ENCODE assay signal across 17 cellular contexts in the genomic region with DNA sequence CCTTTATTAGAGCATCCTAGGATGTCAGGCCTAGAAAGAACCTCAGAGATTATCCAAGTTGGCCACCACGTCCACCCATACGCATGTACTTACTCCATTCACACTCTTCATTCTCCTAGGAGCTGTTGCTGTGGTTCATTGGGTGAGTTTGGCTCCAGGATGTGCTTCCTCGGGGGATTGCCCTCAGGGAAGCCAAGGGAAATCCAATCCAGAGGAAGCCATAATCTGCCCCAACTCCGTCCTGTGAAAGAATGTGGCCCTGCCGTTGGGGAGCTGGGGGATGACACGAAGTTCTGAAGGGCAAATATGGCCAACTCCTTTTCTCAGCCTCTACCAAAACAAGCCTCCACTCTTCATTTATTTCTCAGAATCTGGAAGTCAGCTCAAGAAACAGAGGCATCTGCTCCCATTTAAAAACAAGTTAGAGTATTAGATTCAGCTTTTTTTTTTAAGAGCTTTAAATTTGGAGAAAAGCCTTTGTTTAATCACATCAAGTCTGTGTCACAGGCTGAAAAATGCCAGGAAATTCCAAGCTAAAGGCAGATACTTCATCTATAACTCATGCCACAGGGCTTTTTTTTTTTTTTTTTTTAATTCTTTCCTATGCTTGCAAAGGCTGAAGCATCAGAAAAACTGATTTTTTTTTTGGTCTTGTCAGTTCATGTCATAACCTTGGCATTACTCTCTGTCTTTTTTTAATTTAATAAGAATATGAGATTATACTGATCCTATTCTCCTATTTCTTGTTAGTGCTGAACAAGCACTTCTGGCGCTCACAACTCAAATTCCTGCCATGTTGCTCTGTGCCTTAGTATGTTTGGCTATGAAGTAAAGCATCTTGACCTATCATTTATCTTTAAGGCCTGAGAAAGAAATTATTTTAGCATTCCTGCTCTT.
DNase-seq lines count a peak whose midpoint lies in the region; ATAC-seq and TF ChIP-seq lines count a peak whose summit lies in the region.
"Had no signal": no experiment of that assay in that cellular context is flagged by ENCODE, and none has a peak within 500 bp of the region (broad histone marks: within the 10 kb centered on the region; RNA-seq: fewer than 3 reads in every experiment).

No MANE protein-coding gene starts in this region.

- peak overlapping the region; percentile 66 for H3K18ac ChIP-seq in IMR-90 (ENCODE audit: low read depth, low read length)
- H3K18ac ChIP-seq in mesenchymal stem cell (ENCODE audit: low read depth in 1 of 2, low read length in 2 of 2), result peak overlapping the region; percentile 9 to 31

- no peaks in the 10 kb centered on the region for H4K20me1 ChIP-seq in IMR-90 (ENCODE audit: insufficient read depth, low read length)

- intact Hi-C loops in A673 (cut with micrococcal nuclease; ENCODE audit: unreplicated experiment) (no loop called here), IMR-90 (cut with micrococcal nuclease) (loop anchor here (5.0 kb wide), 1 partner anchor 194 kb away; no protein-coding TSS in a partner anchor)

- peaks cover 2% of the 10 kb centered on the region for H3K36me3 Mint-ChIP-seq in chondrocyte (ENCODE audit: low read depth)
- H3K36me3 Mint-ChIP-seq: type B pancreatic cell had no signal

- BruUV-seq in A673 (replicated peaks; lab: Mats Ljungman, UMichigan) (no TSS peak), IMR-90 (replicated peaks; lab: Mats Ljungman, UMichigan) (no TSS peak)

- peak; percentile 38 for DNase-seq in A673 (ENCODE audit: low spot score)
- DNase-seq in IMR-90, result peak; percentile 84
- DNase-seq in chondrocyte (ENCODE audit: low spot score), result no peak
- DNase-seq in mesenchymal stem cell, result peak; percentile 55
- DNase-seq in HUDEP-2 (lab: John Stamatoyannopoulos, UW; ENCODE audit: unreplicated experiment in 76 of 76), result no peak
- DNase-seq in effector CD4-positive, alpha-beta T cell, result no peak
- no peak for DNase-seq in Ammon's horn (ENCODE audit: low spot score)
- DNase-seq: activated CD8-positive, alpha-beta T cell treated with anti-CD3 and anti-CD28 coated beads, Interleukin-2, amount 10 ng/mL, durations not matched to agents 7 days and 5 days; activated naive CD4-positive, alpha-beta T cell treated with Interleukin-2 at 50 U/mL for 16 hours; BE2C; DND-41; NCI-H1105; NCI-H510A; spleen had no signal

- H3K4me1 Mint-ChIP-seq in chondrocyte (ENCODE audit: low read depth), result peaks cover 56% of the 10 kb centered on the region

- H3K36me3 ChIP-seq in A673 (ENCODE audit: insufficient read depth, low read length, poor library complexity, severe bottlenecking) (no peaks in the 10 kb centered on the region), IMR-90 (ENCODE audit: control insufficient read depth, insufficient read depth, low read length) (no peaks in the 10 kb centered on the region), mesenchymal stem cell (ENCODE audit: control insufficient read depth in 1 of 2, insufficient read depth in 2 of 2, low read depth in 1 of 2, low read length in 2 of 2) (no peaks in the 10 kb centered on the region)
- H3K36me3 ChIP-seq: BE2C, spleen had no signal

- H2BK12ac ChIP-seq in mesenchymal stem cell (ENCODE audit: low read length in 2 of 2), result peak overlapping the region; percentile 73 to 98

- H3K9me3 ChIP-seq in A673 (ENCODE audit: low read depth, low read length, poor library complexity, severe bottlenecking) (no peaks in the 10 kb centered on the region), IMR-90 (ENCODE audit: control insufficient read depth, insufficient read depth, low read length) (no peaks in the 10 kb centered on the region), mesenchymal stem cell (ENCODE audit: control insufficient read depth, low read length) (no peaks in the 10 kb centered on the region)
- H3K9me3 ChIP-seq: BE2C, spleen had no signal

- H3K9ac ChIP-seq in IMR-90 (ENCODE audit: low read depth, low read length), result peak overlapping the region; percentile 48; the same call in 1 of the 2 replicates
- peak overlapping the region; percentile 68 for H3K9ac ChIP-seq in mesenchymal stem cell (ENCODE audit: low read length)

- H2AK5ac ChIP-seq in IMR-90 (ENCODE audit: low read depth, low read length) (peak overlapping the region; percentile 87), mesenchymal stem cell (ENCODE audit: low read length, severe bottlenecking) (no peak overlapping the region)

- H4K5ac ChIP-seq in IMR-90 (ENCODE audit: low read depth, low read length), result peak overlapping the region; percentile 98

- no peak overlapping the region for H3K4me3 ChIP-seq in A673 (ENCODE audit: low read depth, low read length, poor library complexity, severe bottlenecking)
- H3K4me3 ChIP-seq in IMR-90 (ENCODE audit: insufficient read depth, low read depth, low read length), result no peak overlapping the region
- peak overlapping the region in 1 of 2 experiments; percentile 10 for H3K4me3 ChIP-seq in mesenchymal stem cell (ENCODE audit: insufficient read depth in 1 of 2, low read depth in 1 of 2, low read length in 2 of 2)
- H3K4me3 ChIP-seq: spleen had no signal

- H3K27ac ChIP-seq in A673 (ENCODE audit: low read depth, low read length, poor library complexity, severe bottlenecking) (no peak overlapping the region), IMR-90 (ENCODE audit: insufficient read depth, low read length) (peak overlapping the region; percentile 91), mesenchymal stem cell (ENCODE audit: low read length, poor library complexity, severe bottlenecking) (no peak overlapping the region)
- H3K27ac ChIP-seq: spleen had no signal

- H3K79me1 ChIP-seq in IMR-90 (ENCODE audit: low read depth in 1 of 2, low read length in 2 of 2), result no peaks in the 10 kb centered on the region; a peak in 1 of 4 replicates
- no peaks in the 10 kb centered on the region for H3K79me1 ChIP-seq in mesenchymal stem cell (replicated peaks; ENCODE audit: low read length, poor library complexity, severe bottlenecking)

- H3K23ac ChIP-seq in IMR-90 (ENCODE audit: low read depth, low read length), result peak overlapping the region; percentile 75
- H3K23ac ChIP-seq in mesenchymal stem cell (ENCODE audit: low read length in 2 of 2), result no peak overlapping the region

- in situ Hi-C loops in IMR-90 (cut with MboI; ENCODE audit: low sequenced_read_pairs), result no loop called here

- peak overlapping the region; percentile 84 to 96 for H4K8ac ChIP-seq in IMR-90 (ENCODE audit: low read depth in 2 of 2, low read length in 2 of 2)
- H4K8ac ChIP-seq in mesenchymal stem cell (ENCODE audit: low read length), result peak overlapping the region; percentile 83

- peak overlapping the region; percentile 88 for H2AK9ac ChIP-seq in IMR-90 (replicated peaks; ENCODE audit: low read depth, low read length, poor library complexity)

- H3K4me1 ChIP-seq in A673 (ENCODE audit: insufficient read depth, low read length, poor library complexity, severe bottlenecking) (peaks cover 11% of the 10 kb centered on the region), IMR-90 (ENCODE audit: control insufficient read depth, insufficient read depth, low read length) (peaks cover 11% of the 10 kb centered on the region), mesenchymal stem cell (ENCODE audit: control insufficient read depth, insufficient read depth, low read depth, low read length) (no peaks in the 10 kb centered on the region)
- H3K4me1 ChIP-seq: spleen had no signal

- H2BK5ac ChIP-seq in IMR-90 (ENCODE audit: low read depth, low read length, poor library complexity, severe bottlenecking) (peak overlapping the region; percentile 83), mesenchymal stem cell (ENCODE audit: low read depth, low read length, poor library complexity, severe bottlenecking) (no peak overlapping the region)

- TF ChIP-seq CTCF in A673 (conservative IDR thresholded peaks at IDR 0.05; ENCODE audit: low read depth, low read length), result no peak
- TF ChIP-seq CTCF in IMR-90 (conservative IDR thresholded peaks at IDR 0.05; ENCODE audit: low read depth, low read length), result no peak
- TF ChIP-seq CTCF in chondrocyte (IDR thresholded peaks at IDR 0.05), result peak; percentile 7

- peak overlapping the region; percentile 92 for H3K27ac Mint-ChIP-seq in chondrocyte (ENCODE audit: unreplicated experiment)
- H3K27ac Mint-ChIP-seq: activated CD8-positive, alpha-beta T cell treated with anti-CD3 and anti-CD28 coated beads, Interleukin-2, amount 10 ng/mL, durations not matched to agents 7 days and 5 days; type B pancreatic cell had no signal

- H3K27me3 ChIP-seq in A673 (replicated peaks; ENCODE audit: insufficient read depth, low read depth, low read length, poor library complexity) (no peaks in the 10 kb centered on the region), IMR-90 (ENCODE audit: control insufficient read depth, insufficient read depth, low read length) (no peaks in the 10 kb centered on the region), mesenchymal stem cell (ENCODE audit: control insufficient read depth in 1 of 2, insufficient read depth in 1 of 2, low read length in 2 of 2) (no peaks in the 10 kb centered on the region)
- H3K27me3 ChIP-seq: BE2C, spleen had no signal

- H3K4me2 ChIP-seq in IMR-90 (ENCODE audit: low read depth, low read length), result peak overlapping the region; percentile 1; the same call in 1 of the 2 replicates
- H3K4me2 ChIP-seq in mesenchymal stem cell (ENCODE audit: low read length, poor library complexity, severe bottlenecking), result no peak overlapping the region

- no peaks in the 10 kb centered on the region for H3K9me3 Mint-ChIP-seq in chondrocyte (ENCODE audit: low read depth)
- H3K9me3 Mint-ChIP-seq: type B pancreatic cell had no signal

- dilution Hi-C loops in IMR-90 (cut with HindIII; ENCODE audit: low sequenced_read_pairs, unreplicated experiment), result no loop called here

- TF ChIP-seq POLR2A in IMR-90 (IDR thresholded peaks at IDR 0.05; ENCODE audit: low read depth, low read length), result no peak

- H3K4ac ChIP-seq in IMR-90 (ENCODE audit: low read depth, low read length), result peak overlapping the region; percentile 98
- no peak overlapping the region for H3K4ac ChIP-seq in mesenchymal stem cell (ENCODE audit: low read depth in 1 of 2, low read length in 2 of 2)

- POLR2A ChIA-PET in A673 (lab: Charles Lee; ENCODE audit: low non-redundant PET), result interaction anchor here (0.6 kb wide), 1 partner anchor 714 kb away, joined by 3 read pairs; no protein-coding TSS in a partner anchor
- POLR2A ChIA-PET in IMR-90 (lab: Charles Lee; ENCODE audit: unreplicated experiment), result interaction anchor here (0.6 kb wide), 2 partner anchors 13 to 24 kb away, joined by 3 to 4 read pairs; no protein-coding TSS in a partner anchor

- peak overlapping the region; percentile 95 for H3K14ac ChIP-seq in IMR-90 (replicated peaks; ENCODE audit: low read depth, low read length)
- no peak overlapping the region for H3K14ac ChIP-seq in mesenchymal stem cell (ENCODE audit: low read length in 2 of 2)

- peak; percentile 71 for ATAC-seq in IMR-90 (ENCODE audit: low read depth)
- no peak for ATAC-seq in GM21737 (IDR thresholded peaks at IDR 0.05; ENCODE audit: unreplicated experiment)
- ATAC-seq: activated CD8-positive, alpha-beta T cell treated with anti-CD3 and anti-CD28 coated beads, Interleukin-2, amount 10 ng/mL, durations not matched to agents 7 days and 5 days; HCT116 had no signal

- peak overlapping the region; percentile 87 for H2AFZ ChIP-seq in IMR-90 (replicated peaks; ENCODE audit: low read length, poor library complexity)
- H2AFZ ChIP-seq in mesenchymal stem cell (ENCODE audit: low read depth, low read length), result peak overlapping the region; percentile 55

- peak overlapping the region; percentile 100 for H2BK20ac ChIP-seq in IMR-90 (ENCODE audit: low read depth, low read length)

- WGBS in IMR-90 (ENCODE audit: extremely low coverage in 2 of 2, insufficient read length in 1 of 2), 2 experiments, result no CpG with 5 or more reads among the region's 7 CpGs
- 29% methylated on average over 4 of the region's 7 CpGs for WGBS in mesenchymal stem cell

- peak overlapping the region; percentile 94 for H3K56ac ChIP-seq in IMR-90 (ENCODE audit: extremely low read depth, insufficient read depth, low read length)

- H3K9me1 ChIP-seq in IMR-90 (ENCODE audit: insufficient read depth, low read length), result peaks cover 4% of the 10 kb centered on the region

- H2BK120ac ChIP-seq in IMR-90 (ENCODE audit: low read depth, low read length) (peak overlapping the region; percentile 98), mesenchymal stem cell (ENCODE audit: low read depth, low read length) (peak overlapping the region; percentile 65)

- H4K91ac ChIP-seq in IMR-90 (ENCODE audit: insufficient read depth, low read depth, low read length) (peak overlapping the region; percentile 97), mesenchymal stem cell (ENCODE audit: low read length) (peak overlapping the region; percentile 22)

- peak overlapping the region; percentile 58 for H3K4me3 Mint-ChIP-seq in chondrocyte (ENCODE audit: unreplicated experiment)
- H3K4me3 Mint-ChIP-seq: activated CD8-positive, alpha-beta T cell treated with anti-CD3 and anti-CD28 coated beads, Interleukin-2, amount 10 ng/mL, durations not matched to agents 7 days and 5 days; type B pancreatic cell had no signal

- H3K27me3 Mint-ChIP-seq in chondrocyte (ENCODE audit: low read depth), result no peaks in the 10 kb centered on the region
- H3K27me3 Mint-ChIP-seq: type B pancreatic cell had no signal

- TF ChIP-seq RAD21 in IMR-90 (IDR thresholded peaks at IDR 0.05; ENCODE audit: low read length), result no peak

- CTCF ChIA-PET in A673 (lab: Charles Lee), result no interaction called here
- CTCF ChIA-PET in IMR-90 (lab: Yijun Ruan, JAX), result interaction anchor here (0.5 to 0.9 kb wide), 3 partner anchors 23 to 554 kb away, joined by 3 to 4 read pairs (median 3); no protein-coding TSS in a partner anchor

- H2BK15ac ChIP-seq in IMR-90 (ENCODE audit: low read depth, low read length), result peak overlapping the region; percentile 97
- H2BK15ac ChIP-seq in mesenchymal stem cell (ENCODE audit: low read depth, poor library complexity, severe bottlenecking), result peak overlapping the region; percentile 13

Comparison
In these comparisons a context has a peak if more than half of its experiments do, and no peak if none do; other contexts are left out.
1. DNase-seq: peak in A673 (single experiment), IMR-90 (single experiment) and mesenchymal stem cell (single experiment); none in chondrocyte (single experiment), HUDEP-2 (0 of 76), effector CD4-positive, alpha-beta T cell (single experiment) and Ammon's horn (single experiment).